Comparison of ENCODE assay signal across 9 cellular contexts in genomic region chr20:3687655-3688054, GRCh38. TPM values are rescaled to one million over a fixed set of nuclear protein-coding genes. Genes with fewer than 3 reads are reported as not detected.
A peak's percentile ranks its signal among the peaks of the same experiment; 100 is the strongest.
DNase-seq lines count a peak whose midpoint lies in the region; ATAC-seq and TF ChIP-seq lines count a peak whose summit lies in the region.
"Had no signal": no experiment of that assay in that cellular context is flagged by ENCODE, and none has a peak within 500 bp of the region (broad histone marks: within the 10 kb centered on the region; RNA-seq: fewer than 3 reads in every experiment).

No MANE protein-coding gene starts in this region.

- H3K4me3 ChIP-seq in Peyer's patch = no peak overlapping the region

- H3K36me3 ChIP-seq in Peyer's patch = no peaks in the 10 kb centered on the region

- intact Hi-C loops in posterior vena cava (cut with DNase I) = no loop called here

- no peak for TF ChIP-seq POLR2A in Peyer's patch (IDR thresholded peaks at IDR 0.05)

- ATAC-seq in omental fat pad (ENCODE audit: low FRiP score) (peak; percentile 57), GM21576 (IDR thresholded peaks at IDR 0.05; ENCODE audit: unreplicated experiment) (no peak), GM18909 (IDR thresholded peaks at IDR 0.05; ENCODE audit: poor library complexity, unreplicated experiment) (no peak)

- peaks cover 0 to 4% (median 0%) of the 10 kb centered on the region in 4 donors for H3K4me1 ChIP-seq in Peyer's patch

- TF ChIP-seq CTCF in Peyer's patch (IDR thresholded peaks at IDR 0.05) (no peak), omental fat pad (IDR thresholded peaks at IDR 0.05) (no peak)

- peak overlapping the region; percentile 27 to 55 (median 46) for H3K27ac ChIP-seq in Peyer's patch

- no peaks in the 10 kb centered on the region for H3K9me3 ChIP-seq in Peyer's patch

- no peaks in the 10 kb centered on the region for H3K27me3 ChIP-seq in Peyer's patch

- peak; percentile 68 for DNase-seq in EL
- DNase-seq in Peyer's patch = no peak
- peak; percentile 71 for DNase-seq in fibroblast of peridontal ligament (ENCODE audit: extremely low read depth)
- DNase-seq in omental fat pad (ENCODE audit: low spot score) = no peak
- DNase-seq in NCI-H1048 (lab: John Stamatoyannopoulos, UW) = no peak
- DNase-seq in posterior vena cava (ENCODE audit: low spot score) = no peak
- DNase-seq: stimulated activated CD4-positive, alpha-beta T cell treated with anti-CD3 and anti-CD28 coated beads, Interleukin-4, amount 100 ng/mL, for 24 hours had no signal

RNA-seq across cellular contexts. Expression of gene ADAM33, which starts 5.8 kb away (rescaled TPM):
- total RNA-seq in Peyer's patch (100 to 1,000 TPM in 1 of 4 donors, 10 to 100 TPM in 2, 1 to 10 TPM in 1; 5.6 to 175 (median 23.3) TPM), omental fat pad (10 to 100 TPM; 27.3 to 94.4 (median 51.9) TPM), posterior vena cava (10 to 100 TPM; 52.0 to 70.3 TPM)

RNA-seq across cellular contexts. Expression of gene GFRA4, which starts 24.5 kb away (rescaled TPM):
- total RNA-seq in Peyer's patch (not detected), omental fat pad (not detected), posterior vena cava (not detected)

RNA-seq across cellular contexts. Expression of gene SIGLEC1, which starts 24.7 kb away (rescaled TPM):
- total RNA-seq in Peyer's patch (10 to 100 TPM in 2 of 4 donors, 1 to 10 TPM in 2; 2.3 to 10.7 (median 7.8) TPM), omental fat pad (10 to 100 TPM; 14.2 to 57.5 (median 27.5) TPM), posterior vena cava (10 to 100 TPM; 12.6 to 41.1 TPM)

RNA-seq across cellular contexts. Expression of gene HSPA12B, which starts 44.8 kb away (rescaled TPM):
- total RNA-seq in Peyer's patch (1 to 10 TPM; 1.2 to 4.3 (median 2.3) TPM), omental fat pad (10 to 100 TPM in 2 of 4 donors, 1 to 10 TPM in 2; 7.7 to 58.2 (median 19.3) TPM), posterior vena cava (10 to 100 TPM; 18.0 to 18.5 TPM)

Comparison
In these comparisons a context has a peak if more than half of its experiments do, and no peak if none do; other contexts are left out.
1. DNase-seq: peak in EL (single experiment) and fibroblast of peridontal ligament (single experiment); none in Peyer's patch (0 of 3), omental fat pad (single experiment), NCI-H1048 (single experiment) and posterior vena cava (single experiment).